7 cellular contexts compared by ENCODE assay signal in genomic region chr1:214331827-214332423, GRCh38. TPM values are rescaled to one million over a fixed set of nuclear protein-coding genes. Genes with fewer than 3 reads are reported as not detected.
DNase-seq lines count a peak whose midpoint lies in the region; ATAC-seq and TF ChIP-seq lines count a peak whose summit lies in the region.

No MANE protein-coding gene starts in this region.

- intact Hi-C loops in posterior cingulate gyrus (cut with DNase I), result loop anchor here (2.0 to 5.0 kb wide), 2 partner anchors 255 to 1195 kb away; no protein-coding TSS in a partner anchor

- TF ChIP-seq CTCF in GM23338 (conservative IDR thresholded peaks at IDR 0.05; ENCODE audit: low read depth in 2 of 2), result peak; percentile 90 to 95

- H4K20me1 ChIP-seq in GM23338 (replicated peaks; ENCODE audit: insufficient read depth), result no peaks in the 10 kb centered on the region

- peaks cover 3% of the 10 kb centered on the region; the same call in 1 of the 2 replicates for H3K4me1 ChIP-seq in GM23338 (ENCODE audit: insufficient read depth)

- peak; percentile 51 for ATAC-seq in GM23338
- no peak for ATAC-seq in GM21515 (IDR thresholded peaks at IDR 0.05; ENCODE audit: unreplicated experiment)

- H3K36me3 ChIP-seq in GM23338 (ENCODE audit: insufficient read depth), result no peaks in the 10 kb centered on the region

- DNase-seq in GDM1 (lab: John Stamatoyannopoulos, UW) (peak; percentile 20), GM23338 (ENCODE audit: low spot score) (peak; percentile 79), NCI-H460 (ENCODE audit: extremely low read depth, low read depth) (peak; percentile 69), fibroblast of peridontal ligament (ENCODE audit: extremely low read depth) (peak; percentile 30), posterior cingulate gyrus (peak in 6 of 10 donors; percentile 23 to 88 (median 46))
- DNase-seq in activated CD8-positive, alpha-beta memory T cell treated with anti-CD3 and anti-CD28 coated beads, Interleukin-2, amount 50 U/mL, for 4 hours, result peak; percentile 45

- H3K27me3 Mint-ChIP-seq in GM23338 (ENCODE audit: insufficient read depth, low read depth, poor library complexity), result peaks cover 19% of the 10 kb centered on the region

- H2AFZ ChIP-seq in GM23338, result no peak overlapping the region

- H3K4me3 Mint-ChIP-seq in GM23338, result no peak overlapping the region

- no peak overlapping the region for H3K27ac ChIP-seq in GM23338 (ENCODE audit: low read depth)

- no peak overlapping the region for H3K4me2 ChIP-seq in GM23338

- no peaks in the 10 kb centered on the region for H3K36me3 Mint-ChIP-seq in GM23338 (ENCODE audit: low read depth)

- no peaks in the 10 kb centered on the region for H3K9me2 ChIP-seq in GM23338 (ENCODE audit: insufficient read depth)

- H3K27ac Mint-ChIP-seq in GM23338, result no peak overlapping the region

- no peaks in the 10 kb centered on the region; the same call in 1 of the 2 replicates for H3F3A ChIP-seq in GM23338 (replicated peaks; ENCODE audit: low read depth)

- no peaks in the 10 kb centered on the region for H3K9me3 Mint-ChIP-seq in GM23338

- peaks cover 12% of the 10 kb centered on the region; the same call in 2 of the 3 replicates for H3K4me1 Mint-ChIP-seq in GM23338

- H3K4me3 ChIP-seq in GM23338, result no peak overlapping the region

- H3K79me2 ChIP-seq in GM23338 (replicated peaks; ENCODE audit: insufficient read depth), result no peaks in the 10 kb centered on the region

- H3K27me3 ChIP-seq in GM23338 (ENCODE audit: insufficient read depth), result no peaks in the 10 kb centered on the region

TF ChIP-seq in GM23338, 12 proteins besides CTCF, POLR2A, EP300 and RAD21:
- TF ChIP-seq ZNF114 (CRISPR knock-in tag; IDR thresholded peaks at IDR 0.05) (no peak), POLR2AphosphoS5 (IDR thresholded peaks at IDR 0.05; ENCODE audit: low read depth) (no peak), STAT1 (IDR thresholded peaks at IDR 0.05; ENCODE audit: unreplicated experiment) (no peak), CREB1 (CRISPR knock-in tag; IDR thresholded peaks at IDR 0.05; ENCODE audit: low read depth) (no peak), NANOG (IDR thresholded peaks at IDR 0.05; ENCODE audit: borderline replicate concordance) (no peak), JUNB (IDR thresholded peaks at IDR 0.05; ENCODE audit: unreplicated experiment) (no peak), ETS1 (IDR thresholded peaks at IDR 0.05) (no peak), EZH2 (IDR thresholded peaks at IDR 0.05; ENCODE audit: low read depth, unreplicated experiment) (no peak), REST (IDR thresholded peaks at IDR 0.05; ENCODE audit: unreplicated experiment) (no peak), EZH2phosphoT487 (IDR thresholded peaks at IDR 0.05; ENCODE audit: unreplicated experiment) (no peak)
- TF ChIP-seq, protein P1, sequence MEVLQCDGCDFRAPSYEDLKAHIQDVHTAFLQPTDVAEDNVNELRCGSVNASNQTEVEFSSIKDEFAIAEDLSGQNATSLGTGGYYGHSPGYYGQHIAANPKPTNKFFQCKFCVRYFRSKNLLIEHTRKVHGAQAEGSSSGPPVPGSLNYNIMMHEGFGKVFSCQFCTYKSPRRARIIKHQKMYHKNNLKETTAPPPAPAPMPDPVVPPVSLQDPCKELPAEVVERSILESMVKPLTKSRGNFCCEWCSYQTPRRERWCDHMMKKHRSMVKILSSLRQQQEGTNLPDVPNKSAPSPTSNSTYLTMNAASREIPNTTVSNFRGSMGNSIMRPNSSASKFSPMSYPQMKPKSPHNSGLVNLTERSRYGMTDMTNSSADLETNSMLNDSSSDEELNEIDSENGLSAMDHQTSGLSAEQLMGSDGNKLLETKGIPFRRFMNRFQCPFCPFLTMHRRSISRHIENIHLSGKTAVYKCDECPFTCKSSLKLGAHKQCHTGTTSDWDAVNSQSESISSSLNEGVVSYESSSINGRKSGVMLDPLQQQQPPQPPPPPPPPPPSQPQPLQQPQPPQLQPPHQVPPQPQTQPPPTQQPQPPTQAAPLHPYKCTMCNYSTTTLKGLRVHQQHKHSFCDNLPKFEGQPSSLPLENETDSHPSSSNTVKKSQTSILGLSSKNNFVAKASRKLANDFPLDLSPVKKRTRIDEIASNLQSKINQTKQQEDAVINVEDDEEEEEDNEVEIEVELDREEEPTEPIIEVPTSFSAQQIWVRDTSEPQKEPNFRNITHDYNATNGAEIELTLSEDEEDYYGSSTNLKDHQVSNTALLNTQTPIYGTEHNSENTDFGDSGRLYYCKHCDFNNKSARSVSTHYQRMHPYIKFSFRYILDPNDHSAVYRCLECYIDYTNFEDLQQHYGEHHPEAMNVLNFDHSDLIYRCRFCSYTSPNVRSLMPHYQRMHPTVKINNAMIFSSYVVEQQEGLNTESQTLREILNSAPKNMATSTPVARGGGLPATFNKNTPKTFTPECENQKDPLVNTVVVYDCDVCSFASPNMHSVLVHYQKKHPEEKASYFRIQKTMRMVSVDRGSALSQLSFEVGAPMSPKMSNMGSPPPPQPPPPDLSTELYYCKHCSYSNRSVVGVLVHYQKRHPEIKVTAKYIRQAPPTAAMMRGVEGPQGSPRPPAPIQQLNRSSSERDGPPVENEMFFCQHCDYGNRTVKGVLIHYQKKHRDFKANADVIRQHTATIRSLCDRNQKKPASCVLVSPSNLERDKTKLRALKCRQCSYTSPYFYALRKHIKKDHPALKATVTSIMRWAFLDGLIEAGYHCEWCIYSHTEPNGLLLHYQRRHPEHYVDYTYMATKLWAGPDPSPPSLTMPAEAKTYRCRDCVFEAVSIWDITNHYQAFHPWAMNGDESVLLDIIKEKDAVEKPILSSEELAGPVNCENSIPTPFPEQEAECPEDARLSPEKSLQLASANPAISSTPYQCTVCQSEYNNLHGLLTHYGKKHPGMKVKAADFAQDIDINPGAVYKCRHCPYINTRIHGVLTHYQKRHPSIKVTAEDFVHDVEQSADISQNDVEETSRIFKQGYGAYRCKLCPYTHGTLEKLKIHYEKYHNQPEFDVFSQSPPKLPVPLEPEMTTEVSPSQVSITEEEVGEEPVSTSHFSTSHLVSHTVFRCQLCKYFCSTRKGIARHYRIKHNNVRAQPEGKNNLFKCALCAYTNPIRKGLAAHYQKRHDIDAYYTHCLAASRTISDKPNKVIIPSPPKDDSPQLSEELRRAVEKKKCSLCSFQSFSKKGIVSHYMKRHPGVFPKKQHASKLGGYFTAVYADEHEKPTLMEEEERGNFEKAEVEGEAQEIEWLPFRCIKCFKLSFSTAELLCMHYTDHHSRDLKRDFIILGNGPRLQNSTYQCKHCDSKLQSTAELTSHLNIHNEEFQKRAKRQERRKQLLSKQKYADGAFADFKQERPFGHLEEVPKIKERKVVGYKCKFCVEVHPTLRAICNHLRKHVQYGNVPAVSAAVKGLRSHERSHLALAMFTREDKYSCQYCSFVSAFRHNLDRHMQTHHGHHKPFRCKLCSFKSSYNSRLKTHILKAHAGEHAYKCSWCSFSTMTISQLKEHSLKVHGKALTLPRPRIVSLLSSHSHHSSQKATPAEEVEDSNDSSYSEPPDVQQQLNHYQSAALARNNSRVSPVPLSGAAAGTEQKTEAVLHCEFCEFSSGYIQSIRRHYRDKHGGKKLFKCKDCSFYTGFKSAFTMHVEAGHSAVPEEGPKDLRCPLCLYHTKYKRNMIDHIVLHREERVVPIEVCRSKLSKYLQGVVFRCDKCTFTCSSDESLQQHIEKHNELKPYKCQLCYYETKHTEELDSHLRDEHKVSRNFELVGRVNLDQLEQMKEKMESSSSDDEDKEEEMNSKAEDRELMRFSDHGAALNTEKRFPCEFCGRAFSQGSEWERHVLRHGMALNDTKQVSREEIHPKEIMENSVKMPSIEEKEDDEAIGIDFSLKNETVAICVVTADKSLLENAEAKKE (CRISPR knock-in tag; IDR thresholded peaks at IDR 0.05), result no peak

RNA-seq across cellular contexts. Expression of gene SMYD2, which starts 51.0 kb away (rescaled TPM):
- 2.3 and 3.6 TPM in 2 replicates for total RNA-seq in GM23338 (2014; rRNA removed; shearing (Covaris generic))
- 5.8 and 5.9 TPM in 2 replicates for polyA plus RNA-seq in GM23338 (2016; fragmentation: Nextera tagmentation; extraction: Ambion mirVana)
- total RNA-seq in NCI-H460 (2014; rRNA removed; shearing (Covaris generic)), result 45.0 and 52.8 TPM in 2 replicates
- polyA plus RNA-seq in NCI-H460 (2014; cell fraction: nucleus; rRNA removed), result 72.5 and 82.2 TPM in 2 replicates

Comparison
In these comparisons a context has a peak if more than half of its experiments do, and no peak if none do; other contexts are left out.
1. DNase-seq: peak in every context shown above with its lines; median percentile 79 in GM23338; 69 in NCI-H460; 46 in posterior cingulate gyrus; 45 in activated CD8-positive, alpha-beta memory T cell treated with anti-CD3 and anti-CD28 coated beads, Interleukin-2, amount 50 U/mL, for 4 hours; 30 in fibroblast of peridontal ligament; 20 in GDM1.